9 cellular contexts compared by ENCODE assay signal in genomic region chr5:180291234-180291940, GRCh38.
DNase-seq lines count a peak whose midpoint lies in the region; ATAC-seq and TF ChIP-seq lines count a peak whose summit lies in the region.
"Had no signal": no experiment of that assay in that cellular context is flagged by ENCODE, and none has a peak within 500 bp of the region (broad histone marks: within the 10 kb centered on the region; RNA-seq: fewer than 3 reads in every experiment).

No MANE protein-coding gene starts in this region.

- peaks cover 44 to 52% of the 10 kb centered on the region in 2 experiments for H3K4me1 ChIP-seq in neutrophil (ENCODE audit: control insufficient read depth in 1 of 2, insufficient read depth in 1 of 2, low read depth in 1 of 2, low read length in 1 of 2)

- H3K36me3 ChIP-seq in neutrophil, result peaks cover 2% of the 10 kb centered on the region
- H3K36me3 ChIP-seq: adrenal gland had no signal

- ATAC-seq in GM19438 (IDR thresholded peaks at IDR 0.05; ENCODE audit: low read depth, unreplicated experiment) (peak; percentile 33), HG03432 (IDR thresholded peaks at IDR 0.05; ENCODE audit: unreplicated experiment) (peak; percentile 38)

- DNase-seq in ELR (ENCODE audit: low read depth) (peak; percentile 36), foreskin fibroblast (peak in 1 of 2 donors; percentile 56), COLO829 (ENCODE audit: low spot score) (no peak)
- no peak for DNase-seq in stimulated activated naive CD4-positive, alpha-beta T cell treated with Interleukin-2 at 50 U/mL for 16 hours (lab: John Stamatoyannopoulos, UW)

- peaks cover 8% of the 10 kb centered on the region for H3K27me3 ChIP-seq in neutrophil
- H3K27me3 ChIP-seq: adrenal gland had no signal

- H3K4me3 ChIP-seq in WI38 (ENCODE audit: low read depth, low read length) (peak overlapping the region; percentile 81), foreskin fibroblast (ENCODE audit: low read depth in 1 of 2, low read length in 2 of 2) (peak overlapping the region; percentile 74 to 76), neutrophil (ENCODE audit: low read depth in 1 of 2, low read length in 1 of 2) (peak overlapping the region; percentile 59 to 65)

- H3K27ac ChIP-seq in neutrophil, result peak overlapping the region; percentile 21

- no peaks in the 10 kb centered on the region for H3K9me3 ChIP-seq in neutrophil
- H3K9me3 ChIP-seq: adrenal gland had no signal

- TF ChIP-seq CTCF in WI38 (IDR thresholded peaks at IDR 0.05; ENCODE audit: low read depth, low read length) (peak; percentile 11; the same call in 1 of the 2 replicates), foreskin fibroblast (IDR thresholded peaks at IDR 0.05; ENCODE audit: low read depth, low read length) (peak; percentile 14), neutrophil (IDR thresholded peaks at IDR 0.05) (no peak)
